Comparison of ENCODE assay signal across 8 cellular contexts in genomic region chr1:153919879-153920852, GRCh38. TPM values are rescaled to one million over a fixed set of nuclear protein-coding genes. Genes with fewer than 3 reads are reported as not detected.
DNase-seq lines count a peak whose midpoint lies in the region; ATAC-seq and TF ChIP-seq lines count a peak whose summit lies in the region.

No MANE protein-coding gene starts in this region.

- H3K9me3 Mint-ChIP-seq in GM23338, result no peaks in the 10 kb centered on the region; the same call in 2 of the 3 replicates

- H3K36me3 ChIP-seq in GM23338 (ENCODE audit: insufficient read depth) (no peaks in the 10 kb centered on the region; the same call in 1 of the 2 replicates), smooth muscle cell (ENCODE audit: low read depth) (no peaks in the 10 kb centered on the region)

- peaks cover 3% of the 10 kb centered on the region; the same call in 1 of the 3 replicates for H3K36me3 Mint-ChIP-seq in GM23338 (ENCODE audit: low read depth)

- H3K9me2 ChIP-seq in GM23338 (ENCODE audit: insufficient read depth), result no peaks in the 10 kb centered on the region

- H3F3A ChIP-seq in GM23338 (replicated peaks; ENCODE audit: low read depth) (peaks cover 13% of the 10 kb centered on the region; the same call in 1 of the 2 replicates), smooth muscle cell (ENCODE audit: low read depth) (no peaks in the 10 kb centered on the region)

- H3K79me2 ChIP-seq in GM23338 (replicated peaks; ENCODE audit: insufficient read depth) (peaks cover 70% of the 10 kb centered on the region), smooth muscle cell (ENCODE audit: low read depth) (peaks cover 75% of the 10 kb centered on the region)

- H2AFZ ChIP-seq in GM23338 (no peak overlapping the region), smooth muscle cell (ENCODE audit: low read depth) (no peak overlapping the region)

- ATAC-seq in GM23338, result no peak

- H3K27ac Mint-ChIP-seq in GM23338, result no peak overlapping the region

- peaks cover 56% of the 10 kb centered on the region for H4K20me1 ChIP-seq in GM23338 (replicated peaks; ENCODE audit: insufficient read depth)
- H4K20me1 ChIP-seq in smooth muscle cell (ENCODE audit: low read depth), result peaks cover 71% of the 10 kb centered on the region

- H3K4me1 ChIP-seq in GM23338 (ENCODE audit: insufficient read depth) (peaks cover 18% of the 10 kb centered on the region), smooth muscle cell (ENCODE audit: low read depth) (peaks cover 17% of the 10 kb centered on the region)

- H3K4me3 ChIP-seq in AG09309 (ENCODE audit: control insufficient read depth, low read depth, low read length) (no peak overlapping the region), GM23338 (peak overlapping the region; percentile 99), smooth muscle cell (no peak overlapping the region)

- H3K4me1 Mint-ChIP-seq in GM23338, result peaks cover 22% of the 10 kb centered on the region

- WGBS in smooth muscle cell (ENCODE audit: low lambda C conversion rate), result 49% methylated on average over 4 of the region's 4 CpGs

- no peak overlapping the region for H3K9ac ChIP-seq in smooth muscle cell (ENCODE audit: low read depth)

- H3K27me3 Mint-ChIP-seq in GM23338 (ENCODE audit: insufficient read depth, low read depth, poor library complexity), result peaks cover 18% of the 10 kb centered on the region

- H3K4me2 ChIP-seq in GM23338 (peak overlapping the region; percentile 92), smooth muscle cell (peak overlapping the region; percentile 93)

- TF ChIP-seq CTCF in AG09309 (IDR thresholded peaks at IDR 0.05; ENCODE audit: control insufficient read depth, insufficient read depth, low read depth, low read length, missing control alignments), result peak; percentile 44
- TF ChIP-seq CTCF in GM23338 (conservative IDR thresholded peaks at IDR 0.05; ENCODE audit: low read depth in 2 of 2), result peak; percentile 16 to 35; a peak in 2 of 4 replicates
- TF ChIP-seq CTCF in smooth muscle cell (IDR thresholded peaks at IDR 0.05; ENCODE audit: borderline replicate concordance, insufficient read depth, poor library complexity, severe bottlenecking), result no peak

- no peaks in the 10 kb centered on the region for H3K9me3 ChIP-seq in smooth muscle cell (replicated peaks; ENCODE audit: low read depth)

- no peaks in the 10 kb centered on the region for H3K27me3 ChIP-seq in GM23338 (ENCODE audit: insufficient read depth)
- no peaks in the 10 kb centered on the region for H3K27me3 ChIP-seq in smooth muscle cell (ENCODE audit: low read depth)

- no peak overlapping the region for H3K27ac ChIP-seq in GM23338 (ENCODE audit: low read depth)
- no peak overlapping the region for H3K27ac ChIP-seq in smooth muscle cell (ENCODE audit: low read depth)
- no peak overlapping the region for H3K27ac ChIP-seq in substantia nigra (ENCODE audit: low read depth, low read length, poor library complexity, severe bottlenecking)

- DNase-seq in AG09309 (ENCODE audit: low read depth) (no peak), GM23338 (ENCODE audit: low spot score) (no peak), UCSD-AML1 (lab: John Stamatoyannopoulos, UW; ENCODE audit: unreplicated experiment) (peak; percentile 45), fibroblast of peridontal ligament (ENCODE audit: extremely low read depth) (peak; percentile 41), smooth muscle cell (lab: John Stamatoyannopoulos, UW; ENCODE audit: unreplicated experiment) (no peak), NCI-H1417 treated with DMSO at 0.1 percent for 48 hours (lab: John Stamatoyannopoulos, UW) (no peak), substantia nigra (lab: John Stamatoyannopoulos, UW) (no peak), pons (ENCODE audit: low spot score) (no peak)

- H3K4me3 Mint-ChIP-seq in GM23338, result peak overlapping the region; percentile 83

TF ChIP-seq in GM23338, 12 proteins besides CTCF, POLR2A, EP300 and RAD21 (continues in another document):
- no peak for TF ChIP-seq STAT1 (IDR thresholded peaks at IDR 0.05; ENCODE audit: unreplicated experiment)
- TF ChIP-seq JUNB (IDR thresholded peaks at IDR 0.05; ENCODE audit: unreplicated experiment), result no peak
- TF ChIP-seq EZH2 (IDR thresholded peaks at IDR 0.05; ENCODE audit: low read depth, unreplicated experiment), result no peak
- TF ChIP-seq ETS1 (IDR thresholded peaks at IDR 0.05), result no peak
- TF ChIP-seq NANOG (IDR thresholded peaks at IDR 0.05; ENCODE audit: borderline replicate concordance), result no peak
- TF ChIP-seq ZNF331 (CRISPR knock-in tag; IDR thresholded peaks at IDR 0.05; ENCODE audit: low read depth), result no peak
- no peak for TF ChIP-seq POLR2AphosphoS5 (IDR thresholded peaks at IDR 0.05; ENCODE audit: low read depth)
- no peak for TF ChIP-seq EZH2phosphoT487 (IDR thresholded peaks at IDR 0.05; ENCODE audit: unreplicated experiment)

RNA-seq across cellular contexts. Expression of gene GATAD2B, which starts 2.6 kb away (rescaled TPM):
- total RNA-seq in GM23338 (2014; rRNA removed; shearing (Covaris generic)), result 17.3 and 17.8 TPM in 2 replicates
- polyA plus RNA-seq in GM23338 (2016; fragmentation: Nextera tagmentation; extraction: Ambion mirVana), result 4.4 and 5.2 TPM in 2 replicates
- total RNA-seq in smooth muscle cell, result 13.2 and 24.9 TPM in 2 replicates
- 7.8 and 10.0 TPM in 2 replicates for polyA plus RNA-seq in smooth muscle cell

RNA-seq across cellular contexts. Expression of gene DENND4B, which starts 26.4 kb away (rescaled TPM):
- total RNA-seq in GM23338 (2014; rRNA removed; shearing (Covaris generic)), result 33.3 and 57.0 TPM in 2 replicates
- 24.9 and 29.4 TPM in 2 replicates for polyA plus RNA-seq in GM23338 (2016; fragmentation: Nextera tagmentation; extraction: Ambion mirVana)
- 6.4 and 9.7 TPM in 2 replicates for total RNA-seq in smooth muscle cell
- polyA plus RNA-seq in smooth muscle cell, result 16.3 and 21.1 TPM in 2 replicates

RNA-seq across cellular contexts. Expression of gene CRTC2, which starts 38.2 kb away (rescaled TPM):
- total RNA-seq in GM23338 (2014; rRNA removed; shearing (Covaris generic)), result 7.4 and 10.6 TPM in 2 replicates
- polyA plus RNA-seq in GM23338 (2016; fragmentation: Nextera tagmentation; extraction: Ambion mirVana) (18.3 and 20.7 TPM in 2 replicates), smooth muscle cell (24.6 and 37.7 TPM in 2 replicates)
- 9.9 and 13.0 TPM in 2 replicates for total RNA-seq in smooth muscle cell

RNA-seq across cellular contexts. Expression of gene SLC39A1, which starts 43.2 kb away (rescaled TPM):
- 218 and 220 TPM in 2 replicates for total RNA-seq in GM23338 (2014; rRNA removed; shearing (Covaris generic))
- 87.3 and 91.3 TPM in 2 replicates for polyA plus RNA-seq in GM23338 (2016; fragmentation: Nextera tagmentation; extraction: Ambion mirVana)
- total RNA-seq in smooth muscle cell, result 78.8 and 104 TPM in 2 replicates
- 128 and 143 TPM in 2 replicates for polyA plus RNA-seq in smooth muscle cell

RNA-seq across cellular contexts. Expression of gene CREB3L4, which starts 47.5 kb away (rescaled TPM):
- total RNA-seq in GM23338 (2014; rRNA removed; shearing (Covaris generic)), result 21.3 and 26.8 TPM in 2 replicates
- 16.7 and 19.3 TPM in 2 replicates for polyA plus RNA-seq in GM23338 (2016; fragmentation: Nextera tagmentation; extraction: Ambion mirVana)
- total RNA-seq in smooth muscle cell, result 13.0 and 14.9 TPM in 2 replicates
- polyA plus RNA-seq in smooth muscle cell, result 9.0 and 13.2 TPM in 2 replicates

Comparison
In these comparisons a context has a peak if more than half of its experiments do, and no peak if none do; other contexts are left out.
1. DNase-seq: peak in UCSD-AML1 (single experiment) and fibroblast of peridontal ligament (single experiment); none in AG09309 (single experiment), GM23338 (single experiment), smooth muscle cell (single experiment), NCI-H1417 treated with DMSO at 0.1 percent for 48 hours (single experiment), substantia nigra (0 of 49) and pons (single experiment).